In genomic region chr15:26235148-26235769, GRCh38 we compare ENCODE assay signal across 1 cellular context.
A peak's percentile ranks its signal among the peaks of the same experiment; 100 is the strongest.
TF ChIP-seq lines count a peak whose summit lies in the region.

No MANE protein-coding gene starts in this region.

TF ChIP-seq in WTC11, 78 proteins besides CTCF, POLR2A, EP300 and RAD21 (continued from another document):
- TF ChIP-seq ZNF317 (CRISPR knock-in tag; IDR thresholded peaks at IDR 0.05; ENCODE audit: borderline replicate concordance, low read depth) (no peak), ZNF219 (CRISPR knock-in tag; IDR thresholded peaks at IDR 0.05; ENCODE audit: borderline replicate concordance) (no peak), ZNF121 (CRISPR knock-in tag; IDR thresholded peaks at IDR 0.05) (no peak), ZNF425 (CRISPR knock-in tag; conservative IDR thresholded peaks at IDR 0.05) (no peak), FOXP1 (CRISPR knock-in tag; IDR thresholded peaks at IDR 0.05; ENCODE audit: borderline replicate concordance) (no peak), TCF7 (CRISPR knock-in tag; IDR thresholded peaks at IDR 0.05; ENCODE audit: low read depth) (no peak), PRDM15 (CRISPR knock-in tag; IDR thresholded peaks at IDR 0.05) (no peak), GTF2I (CRISPR knock-in tag; conservative IDR thresholded peaks at IDR 0.05) (no peak), ZNF396 (CRISPR knock-in tag; IDR thresholded peaks at IDR 0.05; ENCODE audit: borderline replicate concordance) (no peak), FOXP4 (CRISPR knock-in tag; IDR thresholded peaks at IDR 0.05) (peak; percentile 71; the same call in 1 of the 2 replicates), E2F5 (CRISPR knock-in tag; IDR thresholded peaks at IDR 0.05) (no peak), IRF1 (CRISPR knock-in tag; IDR thresholded peaks at IDR 0.05) (no peak), ZBTB43 (CRISPR knock-in tag; IDR thresholded peaks at IDR 0.05) (peak; percentile 67; the same call in 1 of the 2 replicates), ZNF423 (CRISPR knock-in tag; IDR thresholded peaks at IDR 0.05) (no peak), FOXJ3 (CRISPR knock-in tag; IDR thresholded peaks at IDR 0.05; ENCODE audit: borderline replicate concordance) (no peak), ZNF532 (CRISPR knock-in tag; IDR thresholded peaks at IDR 0.05; ENCODE audit: borderline replicate concordance) (0 out of 2 replicates have a peak, but pooled peaks have one; percentile 8), MYBL2 (CRISPR knock-in tag; IDR thresholded peaks at IDR 0.05) (no peak), FOXK1 (CRISPR knock-in tag; IDR thresholded peaks at IDR 0.05) (no peak), ERG (CRISPR knock-in tag; IDR thresholded peaks at IDR 0.05) (no peak), KAT7 (CRISPR knock-in tag; IDR thresholded peaks at IDR 0.05; ENCODE audit: borderline replicate concordance) (no peak), HMGA2 (CRISPR knock-in tag; IDR thresholded peaks at IDR 0.05) (no peak), TEAD1 (CRISPR knock-in tag; IDR thresholded peaks at IDR 0.05) (peak; percentile 51; the same call in 1 of the 2 replicates), NFYB (CRISPR knock-in tag; conservative IDR thresholded peaks at IDR 0.05; ENCODE audit: low read depth) (no peak), IRF2 (CRISPR knock-in tag; IDR thresholded peaks at IDR 0.05; ENCODE audit: borderline replicate concordance, low read depth) (no peak), SP1 (CRISPR knock-in tag; conservative IDR thresholded peaks at IDR 0.05) (no peak), MAX (CRISPR knock-in tag; IDR thresholded peaks at IDR 0.05) (peak; percentile 49; the same call in 1 of the 2 replicates), ATF1 (CRISPR knock-in tag; IDR thresholded peaks at IDR 0.05) (no peak), CDX4 (CRISPR knock-in tag; IDR thresholded peaks at IDR 0.05; ENCODE audit: borderline replicate concordance) (no peak), ELF4 (CRISPR knock-in tag; IDR thresholded peaks at IDR 0.05; ENCODE audit: low read depth) (no peak), NR3C1 (CRISPR knock-in tag; conservative IDR thresholded peaks at IDR 0.05; ENCODE audit: low read depth) (no peak), PRRX2 (CRISPR knock-in tag; IDR thresholded peaks at IDR 0.05) (no peak), CREM (CRISPR knock-in tag; IDR thresholded peaks at IDR 0.05) (no peak), RORB (CRISPR knock-in tag; IDR thresholded peaks at IDR 0.05) (no peak), GABPB1 (CRISPR knock-in tag; IDR thresholded peaks at IDR 0.05) (no peak)
